9 cellular contexts compared by ENCODE assay signal in genomic region chr15:98226149-98226548, GRCh38.
"Had no signal": no experiment of that assay in that cellular context is flagged by ENCODE, and none has a peak within 500 bp of the region (broad histone marks: within the 10 kb centered on the region; RNA-seq: fewer than 3 reads in every experiment).

No MANE protein-coding gene starts in this region.

- H3K4me3 Mint-ChIP-seq: HFFc6 had no signal

- H3K27ac ChIP-seq: GM23248 had no signal

- H3K36me3 ChIP-seq: HAP-1 had no signal

- H3K4me1 ChIP-seq: HAP-1 had no signal

- H3K4me3 ChIP-seq: GM23248, HAP-1, K562 had no signal

- ATAC-seq: HCT116, K562 had no signal

- H3K27ac Mint-ChIP-seq: HFFc6 had no signal

- H3K9me3 Mint-ChIP-seq: HFFc6 had no signal

- DNase-seq: GM23248, GOT3, H7, HFFc6, IMR-90, KG1 had no signal

- H3K9me3 ChIP-seq: HAP-1 had no signal

- H3K9ac ChIP-seq: GM23248 had no signal

- H2AFZ ChIP-seq: GM23248 had no signal
